Comparison of ENCODE assay signal across 8 cellular contexts in genomic region chr2:234500394-234501006, GRCh38. TPM values are rescaled to one million over a fixed set of nuclear protein-coding genes. Genes with fewer than 3 reads are reported as not detected.
DNase-seq lines count a peak whose midpoint lies in the region; ATAC-seq and TF ChIP-seq lines count a peak whose summit lies in the region.

No MANE protein-coding gene starts in this region.

- H3K27me3 Mint-ChIP-seq in activated CD4-positive, alpha-beta T cell treated with anti-CD3 and anti-CD28 coated beads, Interleukin-2, amount 10 ng/mL, durations not matched to agents 24 days and 14 days = peaks cover 23% of the 10 kb centered on the region

- DNase-seq in activated gamma-delta T cell treated with Interleukin-2 at 50 U/mL for 16 hours = peak; percentile 67
- no peak for DNase-seq in activated gamma-delta T cell (lab: John Stamatoyannopoulos, UW)
- peak; percentile 51 for DNase-seq in NCI-H226
- peak; percentile 92 for DNase-seq in activated CD4-positive, alpha-beta T cell treated with anti-CD3 and anti-CD28 coated beads, Interleukin-2, amount 10 ng/mL, durations not matched to agents 24 days and 14 days
- peak in 6 of 10 donors; percentile 22 to 64 (median 52) for DNase-seq in dorsolateral prefrontal cortex
- peak; percentile 66 for DNase-seq in midbrain (lab: John Stamatoyannopoulos, UW)
- DNase-seq in thyroid gland = peak; percentile 61 to 71

- no peaks in the 10 kb centered on the region for H3K9me3 Mint-ChIP-seq in activated CD4-positive, alpha-beta T cell treated with anti-CD3 and anti-CD28 coated beads, Interleukin-2, amount 10 ng/mL, durations not matched to agents 24 days and 14 days

- H3K4me1 Mint-ChIP-seq in activated CD4-positive, alpha-beta T cell treated with anti-CD3 and anti-CD28 coated beads, Interleukin-2, amount 10 ng/mL, durations not matched to agents 24 days and 14 days = peaks cover 29% of the 10 kb centered on the region

- H3K4me1 ChIP-seq in thyroid gland = peaks cover 8% of the 10 kb centered on the region in 2 donors

- WGBS in thyroid gland, 2 donors = 36 to 42% methylated on average over 9 of the region's 9 CpGs

- no peaks in the 10 kb centered on the region for H3K36me3 ChIP-seq in thyroid gland

- H3K27ac ChIP-seq in dorsolateral prefrontal cortex (no peak overlapping the region), thyroid gland (no peak overlapping the region)

- H3K4me3 ChIP-seq in dorsolateral prefrontal cortex = no peak overlapping the region
- no peak overlapping the region for H3K4me3 ChIP-seq in thyroid gland (replicated peaks in 1 of 3)

- H3K27ac Mint-ChIP-seq in activated CD4-positive, alpha-beta T cell treated with anti-CD3 and anti-CD28 coated beads, Interleukin-2, amount 10 ng/mL, durations not matched to agents 24 days and 14 days = peak overlapping the region; percentile 9

- H3K9me3 ChIP-seq in thyroid gland = no peaks in the 10 kb centered on the region

- TF ChIP-seq POLR2A in thyroid gland (IDR thresholded peaks at IDR 0.05) = no peak

- TF ChIP-seq CTCF in dorsolateral prefrontal cortex (IDR thresholded peaks at IDR 0.05 in 54 of 56, conservative IDR thresholded peaks at IDR 0.05 in 2 of 56; ENCODE audit: low read depth in 1 of 56, partially characterized antibody in 56 of 56) (peak in 53 of 56 donors; percentile 25 to 78 (median 60)), thyroid gland (IDR thresholded peaks at IDR 0.05) (peak in 5 of 6 experiments; percentile 34 to 80 (median 62))

- intact Hi-C loops in activated CD4-positive, alpha-beta T cell treated with anti-CD3 and anti-CD28 coated beads, Interleukin-2, amount 10 ng/mL, durations not matched to agents 24 days and 14 days (cut with micrococcal nuclease) = loop anchor here (1.0 to 2.0 kb wide), 3 partner anchors 365 to 644 kb away; no protein-coding TSS in a partner anchor
- intact Hi-C loops in dorsolateral prefrontal cortex (cut with DNase I) (loop anchor here (2.0 to 10.0 kb wide), 4 partner anchors 363 to 526 kb away; no protein-coding TSS in a partner anchor), thyroid gland (cut with DNase I) (loop anchor here (2.0 to 5.0 kb wide), 2 partner anchors 212 to 363 kb away; no protein-coding TSS in a partner anchor)

- H3K36me3 Mint-ChIP-seq in activated CD4-positive, alpha-beta T cell treated with anti-CD3 and anti-CD28 coated beads, Interleukin-2, amount 10 ng/mL, durations not matched to agents 24 days and 14 days (ENCODE audit: low read depth) = peaks cover 7% of the 10 kb centered on the region

- no peak overlapping the region for H3K4me3 Mint-ChIP-seq in activated CD4-positive, alpha-beta T cell treated with anti-CD3 and anti-CD28 coated beads, Interleukin-2, amount 10 ng/mL, durations not matched to agents 24 days and 14 days

- H3K27me3 ChIP-seq in dorsolateral prefrontal cortex (peaks cover 0 to 3% (median 0%) of the 10 kb centered on the region in 45 donors), thyroid gland (no peaks in the 10 kb centered on the region)

- ATAC-seq in HG02870 (IDR thresholded peaks at IDR 0.05; ENCODE audit: unreplicated experiment) = peak; percentile 50

RNA-seq across cellular contexts. Expression of gene ARL4C, which starts 3.6 kb away (rescaled TPM):
- 43.2 and 45.0 TPM in 2 replicates for total RNA-seq in activated CD4-positive, alpha-beta T cell treated with anti-CD3 and anti-CD28 coated beads, Interleukin-2, amount 10 ng/mL, durations not matched to agents 24 days and 14 days
- total RNA-seq in dorsolateral prefrontal cortex = 10 to 100 TPM; 11.0 to 65.3 (median 37.1) TPM
- 1 to 10 TPM; 1.5 to 6.3 (median 3.8) TPM for total RNA-seq in thyroid gland
